Comparison of ENCODE assay signal across 8 cellular contexts in the genomic region with DNA sequence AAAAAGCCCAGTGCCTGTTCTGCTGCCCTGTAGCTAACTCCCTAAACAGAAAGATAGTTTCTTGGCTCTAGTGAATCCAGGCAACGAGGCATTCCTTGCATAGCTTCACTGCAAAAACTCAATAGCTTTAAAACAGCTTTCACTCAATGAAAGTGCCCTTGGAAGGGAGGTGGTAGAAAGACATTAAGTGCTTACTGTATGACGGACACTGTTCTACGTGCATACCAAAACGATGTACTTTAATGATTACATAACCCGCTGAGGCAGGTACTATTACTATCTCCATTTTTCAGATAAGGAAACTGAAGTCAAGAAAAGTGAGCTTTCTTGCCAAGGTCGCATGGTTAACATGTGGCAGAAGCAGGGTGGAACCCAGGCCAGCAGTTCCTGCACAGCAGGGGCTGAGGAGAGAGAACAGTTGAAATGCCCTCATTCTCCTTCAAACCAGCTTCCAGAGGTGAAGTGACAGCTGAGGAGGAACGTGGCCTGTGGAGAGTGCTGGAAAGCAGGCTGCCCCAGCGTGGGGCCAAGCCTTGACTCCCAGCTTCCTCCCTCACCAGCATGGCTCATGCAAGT.
DNase-seq lines count a peak whose midpoint lies in the region; ATAC-seq and TF ChIP-seq lines count a peak whose summit lies in the region.

No MANE protein-coding gene starts in this region.

- H3K27me3 ChIP-seq in fibroblast of lung (ENCODE audit: control insufficient read depth, insufficient read depth, low read length) (no peaks in the 10 kb centered on the region), neural progenitor cell (no peaks in the 10 kb centered on the region), ovary (no peaks in the 10 kb centered on the region), BE2C (no peaks in the 10 kb centered on the region)

- no peak overlapping the region for H2AFZ ChIP-seq in fibroblast of lung (ENCODE audit: low read length)
- H2AFZ ChIP-seq in neural progenitor cell (replicated peaks) = no peak overlapping the region

- intact Hi-C loops in ovary (cut with DNase I) = loop anchor here in 1 of 4 donors (10.0 kb wide), 1 partner anchor 293 kb away; no protein-coding TSS in a partner anchor

- no peak overlapping the region for H3K4me3 Mint-ChIP-seq in stimulated activated naive CD8-positive, alpha-beta T cell treated with anti-CD3 and anti-CD28 coated beads, Interleukin-15, amount 100 ng/mL, for 72 hours
- H3K4me3 Mint-ChIP-seq in neural progenitor cell = no peak overlapping the region

- H3K36me3 Mint-ChIP-seq in neural progenitor cell = peaks cover 25% of the 10 kb centered on the region

- no peaks in the 10 kb centered on the region for H3K36me3 ChIP-seq in fibroblast of lung (ENCODE audit: control insufficient read depth, insufficient read depth, low read length)
- H3K36me3 ChIP-seq in neural progenitor cell = no peaks in the 10 kb centered on the region
- H3K36me3 ChIP-seq in ovary = no peaks in the 10 kb centered on the region
- peaks cover 21% of the 10 kb centered on the region for H3K36me3 ChIP-seq in BE2C

- H3K4me3 ChIP-seq in fibroblast of lung (replicated peaks in 1 of 4; ENCODE audit: control extremely low read depth in 1 of 4, insufficient read depth in 1 of 4, low read depth in 3 of 4, low read length in 4 of 4) = no peak overlapping the region
- H3K4me3 ChIP-seq in neural progenitor cell = no peak overlapping the region
- H3K4me3 ChIP-seq in ovary = no peak overlapping the region
- H3K4me3 ChIP-seq in BE2C (ENCODE audit: low read depth, low read length) = no peak overlapping the region

- H3K27me3 Mint-ChIP-seq in stimulated activated naive CD8-positive, alpha-beta T cell treated with anti-CD3 and anti-CD28 coated beads, Interleukin-15, amount 100 ng/mL, for 72 hours = peaks cover 3% of the 10 kb centered on the region
- peaks cover 7% of the 10 kb centered on the region for H3K27me3 Mint-ChIP-seq in neural progenitor cell (ENCODE audit: insufficient read depth, low read depth)

- H3K9me3 Mint-ChIP-seq in stimulated activated naive CD8-positive, alpha-beta T cell treated with anti-CD3 and anti-CD28 coated beads, Interleukin-15, amount 100 ng/mL, for 72 hours = no peaks in the 10 kb centered on the region
- no peaks in the 10 kb centered on the region for H3K9me3 Mint-ChIP-seq in neural progenitor cell

- no peaks in the 10 kb centered on the region for H3K9me3 ChIP-seq in fibroblast of lung (ENCODE audit: control insufficient read depth, insufficient read depth, low read depth, low read length)
- no peaks in the 10 kb centered on the region for H3K9me3 ChIP-seq in neural progenitor cell (ENCODE audit: low read depth)
- no peaks in the 10 kb centered on the region for H3K9me3 ChIP-seq in ovary
- no peaks in the 10 kb centered on the region for H3K9me3 ChIP-seq in BE2C

- H4K20me1 ChIP-seq in fibroblast of lung (ENCODE audit: control insufficient read depth, extremely low read depth, insufficient read depth, low read length) (no peaks in the 10 kb centered on the region), neural progenitor cell (ENCODE audit: low read depth) (peaks cover 4% of the 10 kb centered on the region)

- H3K4me2 ChIP-seq in fibroblast of lung (ENCODE audit: extremely low read depth, insufficient read depth, low read length) = peak overlapping the region; percentile 34
- H3K4me2 ChIP-seq in neural progenitor cell = peak overlapping the region; percentile 18

- no peak for TF ChIP-seq POLR2A in ovary (IDR thresholded peaks at IDR 0.05)

- peaks cover 41% of the 10 kb centered on the region for H3K4me1 ChIP-seq in fibroblast of lung (ENCODE audit: control insufficient read depth, extremely low read depth, insufficient read depth, low read length)
- H3K4me1 ChIP-seq in neural progenitor cell = peaks cover 35% of the 10 kb centered on the region
- H3K4me1 ChIP-seq in ovary (ENCODE audit: insufficient read depth) = peaks cover 18% of the 10 kb centered on the region
- H3K4me1 ChIP-seq in BE2C = peaks cover 44% of the 10 kb centered on the region

- peak; percentile 18 for ATAC-seq in stimulated activated naive CD8-positive, alpha-beta T cell treated with anti-CD3 and anti-CD28 coated beads, Interleukin-15, amount 100 ng/mL, for 72 hours
- ATAC-seq in stimulated activated naive CD8-positive, alpha-beta T cell treated with anti-CD3 and anti-CD28 coated beads, Interleukin-15, Interleukin-2, amounts not matched to agents 100 U/mL and 50 U/mL, for 24 hours = no peak

- peaks cover 17% of the 10 kb centered on the region for H3F3A ChIP-seq in neural progenitor cell (ENCODE audit: low read depth)

- no peaks in the 10 kb centered on the region for H3K4me1 Mint-ChIP-seq in stimulated activated naive CD8-positive, alpha-beta T cell treated with anti-CD3 and anti-CD28 coated beads, Interleukin-15, amount 100 ng/mL, for 72 hours
- peaks cover 48% of the 10 kb centered on the region for H3K4me1 Mint-ChIP-seq in neural progenitor cell

- TF ChIP-seq CTCF in fibroblast of lung (conservative IDR thresholded peaks at IDR 0.05 in 1 of 2, IDR thresholded peaks at IDR 0.05 in 1 of 2; ENCODE audit: low read depth in 1 of 2, low read length in 2 of 2) = no peak
- TF ChIP-seq CTCF in neural progenitor cell (IDR thresholded peaks at IDR 0.05) = no peak
- no peak for TF ChIP-seq CTCF in ovary (IDR thresholded peaks at IDR 0.05)
- TF ChIP-seq CTCF in BE2C (IDR thresholded peaks at IDR 0.05; ENCODE audit: low read depth, low read length) = no peak

- H3K9ac ChIP-seq in fibroblast of lung (ENCODE audit: insufficient read depth, low read length) = no peak overlapping the region
- no peak overlapping the region for H3K9ac ChIP-seq in neural progenitor cell

- H3K79me2 ChIP-seq in fibroblast of lung (ENCODE audit: control insufficient read depth, insufficient read depth, low read length) (no peaks in the 10 kb centered on the region), neural progenitor cell (ENCODE audit: low read depth) (no peaks in the 10 kb centered on the region)

- TF ChIP-seq EP300 in ovary (IDR thresholded peaks at IDR 0.05) = no peak

- no peak for DNase-seq in stimulated activated naive CD8-positive, alpha-beta T cell treated with anti-CD3 and anti-CD28 coated beads, Interleukin-15, amount 100 ng/mL, for 72 hours
- no peak for DNase-seq in stimulated activated naive CD8-positive, alpha-beta T cell treated with anti-CD3 and anti-CD28 coated beads, Interleukin-15, Interleukin-2, amounts not matched to agents 100 U/mL and 50 U/mL, for 24 hours
- peak in 1 of 2 donors; percentile 63 for DNase-seq in fibroblast of lung (ENCODE audit: low read depth in 2 of 2)
- peak; percentile 43 for DNase-seq in neural progenitor cell (ENCODE audit: low spot score)
- DNase-seq in ovary = no peak
- DNase-seq in BE2C = no peak
- DNase-seq in AG08396 (ENCODE audit: low spot score) = no peak
- no peak for DNase-seq in activated T-cell treated with anti-CD3 and anti-CD28 coated beads, Interleukin-2, amount 50 U/mL, for 48 hours

- WGBS in ovary, 3 donors = 28 to 37% (median 33%) methylated on average over 8 of the region's 8 CpGs

- H3K27ac ChIP-seq in fibroblast of lung (ENCODE audit: insufficient read depth, low read length) = peak overlapping the region; percentile 89
- H3K27ac ChIP-seq in neural progenitor cell = no peak overlapping the region
- H3K27ac ChIP-seq in ovary = no peak overlapping the region

- no peak overlapping the region for H3K27ac Mint-ChIP-seq in stimulated activated naive CD8-positive, alpha-beta T cell treated with anti-CD3 and anti-CD28 coated beads, Interleukin-15, amount 100 ng/mL, for 72 hours
- no peak overlapping the region for H3K27ac Mint-ChIP-seq in neural progenitor cell
